ENCODE assay signal across 1 cellular context in genomic region chr1:177170756-177171535, GRCh38.
TF ChIP-seq lines count a peak whose summit lies in the region.

A gene with protein sequence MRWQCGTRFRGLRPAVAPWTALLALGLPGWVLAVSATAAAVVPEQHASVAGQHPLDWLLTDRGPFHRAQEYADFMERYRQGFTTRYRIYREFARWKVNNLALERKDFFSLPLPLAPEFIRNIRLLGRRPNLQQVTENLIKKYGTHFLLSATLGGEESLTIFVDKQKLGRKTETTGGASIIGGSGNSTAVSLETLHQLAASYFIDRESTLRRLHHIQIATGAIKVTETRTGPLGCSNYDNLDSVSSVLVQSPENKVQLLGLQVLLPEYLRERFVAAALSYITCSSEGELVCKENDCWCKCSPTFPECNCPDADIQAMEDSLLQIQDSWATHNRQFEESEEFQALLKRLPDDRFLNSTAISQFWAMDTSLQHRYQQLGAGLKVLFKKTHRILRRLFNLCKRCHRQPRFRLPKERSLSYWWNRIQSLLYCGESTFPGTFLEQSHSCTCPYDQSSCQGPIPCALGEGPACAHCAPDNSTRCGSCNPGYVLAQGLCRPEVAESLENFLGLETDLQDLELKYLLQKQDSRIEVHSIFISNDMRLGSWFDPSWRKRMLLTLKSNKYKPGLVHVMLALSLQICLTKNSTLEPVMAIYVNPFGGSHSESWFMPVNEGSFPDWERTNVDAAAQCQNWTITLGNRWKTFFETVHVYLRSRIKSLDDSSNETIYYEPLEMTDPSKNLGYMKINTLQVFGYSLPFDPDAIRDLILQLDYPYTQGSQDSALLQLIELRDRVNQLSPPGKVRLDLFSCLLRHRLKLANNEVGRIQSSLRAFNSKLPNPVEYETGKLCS (plus strand): TSS chr1:177170958. CDS start chr1:177229877, 58,919 bp downstream.

TF ChIP-seq in HEK293, 187 proteins besides CTCF, POLR2A, EP300 and RAD21 (continued from another document):
- TF ChIP-seq ZNF596 (tag by site-specific recombination; IDR thresholded peaks at IDR 0.05) (no peak), ZEB2 (tag by site-specific recombination; IDR thresholded peaks at IDR 0.05) (peak; percentile 51), PRDM10 (tag by site-specific recombination; IDR thresholded peaks at IDR 0.05) (peak; percentile 93), ZNF776 (tag by site-specific recombination; IDR thresholded peaks at IDR 0.05; ENCODE audit: borderline replicate concordance) (no peak), ZNF10 (tag by site-specific recombination; IDR thresholded peaks at IDR 0.05) (peak; percentile 93), ZNF391 (tag by site-specific recombination; IDR thresholded peaks at IDR 0.05; ENCODE audit: borderline replicate concordance, low read depth) (no peak), ZNF37A (tag by site-specific recombination; IDR thresholded peaks at IDR 0.05) (no peak), ZNF610 (tag by site-specific recombination; IDR thresholded peaks at IDR 0.05; ENCODE audit: borderline replicate concordance) (0 out of 2 replicates have a peak, but pooled peaks have one; percentile 17), ZNF624 (tag by site-specific recombination; IDR thresholded peaks at IDR 0.05) (no peak), ZNF521 (tag by site-specific recombination; IDR thresholded peaks at IDR 0.05) (no peak)
- TF ChIP-seq, protein P1, sequence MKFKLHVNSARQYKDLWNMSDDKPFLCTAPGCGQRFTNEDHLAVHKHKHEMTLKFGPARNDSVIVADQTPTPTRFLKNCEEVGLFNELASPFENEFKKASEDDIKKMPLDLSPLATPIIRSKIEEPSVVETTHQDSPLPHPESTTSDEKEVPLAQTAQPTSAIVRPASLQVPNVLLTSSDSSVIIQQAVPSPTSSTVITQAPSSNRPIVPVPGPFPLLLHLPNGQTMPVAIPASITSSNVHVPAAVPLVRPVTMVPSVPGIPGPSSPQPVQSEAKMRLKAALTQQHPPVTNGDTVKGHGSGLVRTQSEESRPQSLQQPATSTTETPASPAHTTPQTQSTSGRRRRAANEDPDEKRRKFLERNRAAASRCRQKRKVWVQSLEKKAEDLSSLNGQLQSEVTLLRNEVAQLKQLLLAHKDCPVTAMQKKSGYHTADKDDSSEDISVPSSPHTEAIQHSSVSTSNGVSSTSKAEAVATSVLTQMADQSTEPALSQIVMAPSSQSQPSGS (tag by site-specific recombination; IDR thresholded peaks at IDR 0.05; ENCODE audit: low read depth), result no peak
